In the genomic region with DNA sequence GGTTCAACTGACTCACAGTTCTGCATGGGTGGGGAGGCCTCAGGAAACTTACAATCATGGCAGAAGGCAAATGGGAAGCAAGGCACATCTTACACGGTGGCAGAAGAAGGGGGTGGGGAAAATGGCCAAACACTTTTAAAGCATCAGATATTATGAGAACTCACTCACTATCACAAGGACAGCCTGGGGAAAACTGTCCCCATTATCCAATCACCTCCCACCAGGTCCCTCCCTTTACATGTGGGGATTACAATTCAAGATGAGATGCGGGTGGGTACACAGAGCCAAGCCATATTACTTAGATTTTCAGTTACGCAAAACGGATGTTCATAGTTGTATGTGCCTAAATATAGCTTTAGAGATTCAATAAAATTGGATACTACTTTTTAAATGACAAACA, we compare ENCODE assay signal across 1 cellular context.
TF ChIP-seq lines count a peak whose summit lies in the region.

No MANE protein-coding gene starts in this region.

TF ChIP-seq in GM12878, 131 proteins besides CTCF, POLR2A, EP300 and RAD21:
- TF ChIP-seq RAD51 (IDR thresholded peaks at IDR 0.05), result no peak
- TF ChIP-seq NBN (IDR thresholded peaks at IDR 0.05), result no peak
- no peak for TF ChIP-seq ZNF217 (IDR thresholded peaks at IDR 0.05)
- TF ChIP-seq, protein P1, sequence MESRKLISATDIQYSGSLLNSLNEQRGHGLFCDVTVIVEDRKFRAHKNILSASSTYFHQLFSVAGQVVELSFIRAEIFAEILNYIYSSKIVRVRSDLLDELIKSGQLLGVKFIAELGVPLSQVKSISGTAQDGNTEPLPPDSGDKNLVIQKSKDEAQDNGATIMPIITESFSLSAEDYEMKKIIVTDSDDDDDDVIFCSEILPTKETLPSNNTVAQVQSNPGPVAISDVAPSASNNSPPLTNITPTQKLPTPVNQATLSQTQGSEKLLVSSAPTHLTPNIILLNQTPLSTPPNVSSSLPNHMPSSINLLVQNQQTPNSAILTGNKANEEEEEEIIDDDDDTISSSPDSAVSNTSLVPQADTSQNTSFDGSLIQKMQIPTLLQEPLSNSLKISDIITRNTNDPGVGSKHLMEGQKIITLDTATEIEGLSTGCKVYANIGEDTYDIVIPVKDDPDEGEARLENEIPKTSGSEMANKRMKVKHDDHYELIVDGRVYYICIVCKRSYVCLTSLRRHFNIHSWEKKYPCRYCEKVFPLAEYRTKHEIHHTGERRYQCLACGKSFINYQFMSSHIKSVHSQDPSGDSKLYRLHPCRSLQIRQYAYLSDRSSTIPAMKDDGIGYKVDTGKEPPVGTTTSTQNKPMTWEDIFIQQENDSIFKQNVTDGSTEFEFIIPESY (IDR thresholded peaks at IDR 0.05), result no peak
- TF ChIP-seq, protein P2, sequence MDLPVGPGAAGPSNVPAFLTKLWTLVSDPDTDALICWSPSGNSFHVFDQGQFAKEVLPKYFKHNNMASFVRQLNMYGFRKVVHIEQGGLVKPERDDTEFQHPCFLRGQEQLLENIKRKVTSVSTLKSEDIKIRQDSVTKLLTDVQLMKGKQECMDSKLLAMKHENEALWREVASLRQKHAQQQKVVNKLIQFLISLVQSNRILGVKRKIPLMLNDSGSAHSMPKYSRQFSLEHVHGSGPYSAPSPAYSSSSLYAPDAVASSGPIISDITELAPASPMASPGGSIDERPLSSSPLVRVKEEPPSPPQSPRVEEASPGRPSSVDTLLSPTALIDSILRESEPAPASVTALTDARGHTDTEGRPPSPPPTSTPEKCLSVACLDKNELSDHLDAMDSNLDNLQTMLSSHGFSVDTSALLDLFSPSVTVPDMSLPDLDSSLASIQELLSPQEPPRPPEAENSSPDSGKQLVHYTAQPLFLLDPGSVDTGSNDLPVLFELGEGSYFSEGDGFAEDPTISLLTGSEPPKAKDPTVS (IDR thresholded peaks at IDR 0.05; ENCODE audit: low read depth, low read length), result no peak
- TF ChIP-seq BRCA1 (IDR thresholded peaks at IDR 0.05; ENCODE audit: low read depth, low read length), result no peak
- no peak for TF ChIP-seq IKZF2 (IDR thresholded peaks at IDR 0.05)
